Comparison of ENCODE assay signal across 1 cellular context in genomic region chr1:49356594-49356993, GRCh38.
TF ChIP-seq lines count a peak whose summit lies in the region.

No MANE protein-coding gene starts in this region.

TF ChIP-seq in GM23338, 12 proteins besides CTCF, POLR2A, EP300 and RAD21 (continued from another document):
- no peak for TF ChIP-seq ZNF462 (CRISPR knock-in tag; IDR thresholded peaks at IDR 0.05)
- no peak for TF ChIP-seq NANOG (IDR thresholded peaks at IDR 0.05; ENCODE audit: borderline replicate concordance)
- TF ChIP-seq POLR2AphosphoS5 (IDR thresholded peaks at IDR 0.05; ENCODE audit: low read depth): no peak
